ENCODE assay signal across 21 cellular contexts in the genomic region with DNA sequence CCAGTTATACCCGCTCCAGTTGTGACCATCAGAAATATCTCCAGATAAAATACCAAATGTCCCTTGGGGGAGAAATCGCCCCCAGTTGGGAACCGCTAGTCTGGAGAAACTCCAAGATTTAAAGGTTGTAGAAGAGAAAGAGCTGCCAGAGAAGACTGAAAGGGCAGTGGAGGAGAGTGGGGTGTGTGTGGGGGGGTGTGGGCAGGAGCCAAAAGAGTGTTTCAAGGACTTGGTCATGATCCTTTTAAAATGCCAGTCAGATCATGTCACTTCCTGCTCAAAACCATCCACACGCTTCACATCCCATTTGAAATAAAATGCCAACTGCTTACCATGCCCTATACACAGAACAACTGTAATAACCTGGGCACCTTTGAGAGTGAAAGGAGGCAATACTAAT. TPM values are rescaled to one million over a fixed set of nuclear protein-coding genes. Genes with fewer than 3 reads are reported as not detected.
DNase-seq lines count a peak whose midpoint lies in the region; ATAC-seq and TF ChIP-seq lines count a peak whose summit lies in the region.
"Had no signal": no experiment of that assay in that cellular context is flagged by ENCODE, and none has a peak within 500 bp of the region (broad histone marks: within the 10 kb centered on the region; RNA-seq: fewer than 3 reads in every experiment).

No MANE protein-coding gene starts in this region.

- H3K4me3 Mint-ChIP-seq in CD8-positive, alpha-beta T cell: no peak overlapping the region
- H3K4me3 Mint-ChIP-seq: activated naive CD8-positive, alpha-beta T cell; natural killer cell; T-helper 1 cell treated with Interleukin-12 subunit alpha and Interleukin-12 subunit beta and Interleukin-4 antibody, amounts not matched to agents 30 μg/mL and 1 μg/mL, for 36 hours had no signal

- H3K4me3 ChIP-seq in left ventricle myocardium inferior (no peak overlapping the region), uterus (no peak overlapping the region)
- no peak overlapping the region for H3K4me3 ChIP-seq in CD8-positive, alpha-beta T cell (ENCODE audit: low read depth, low read length)
- H3K4me3 ChIP-seq: upper lobe of left lung had no signal

- H3K27ac Mint-ChIP-seq in CD8-positive, alpha-beta T cell: no peak overlapping the region
- H3K27ac Mint-ChIP-seq: activated naive CD8-positive, alpha-beta T cell; natural killer cell; T-helper 1 cell treated with Interleukin-12 subunit alpha and Interleukin-12 subunit beta and Interleukin-4 antibody, amounts not matched to agents 30 μg/mL and 1 μg/mL, for 36 hours had no signal

- H3K27me3 Mint-ChIP-seq in CD8-positive, alpha-beta T cell (ENCODE audit: low read depth): peaks cover 13% of the 10 kb centered on the region

- H3K36me3 Mint-ChIP-seq in CD8-positive, alpha-beta T cell: no peaks in the 10 kb centered on the region
- H3K36me3 Mint-ChIP-seq: activated naive CD8-positive, alpha-beta T cell; natural killer cell had no signal

- H3K4me1 Mint-ChIP-seq in CD8-positive, alpha-beta T cell (ENCODE audit: low read depth): peaks cover 3% of the 10 kb centered on the region
- H3K4me1 Mint-ChIP-seq: natural killer cell had no signal

- no peaks in the 10 kb centered on the region for H3K9me3 Mint-ChIP-seq in CD8-positive, alpha-beta T cell
- H3K9me3 Mint-ChIP-seq: natural killer cell; T-helper 1 cell treated with Interleukin-12 subunit alpha and Interleukin-12 subunit beta and Interleukin-4 antibody, amounts not matched to agents 30 μg/mL and 1 μg/mL, for 36 hours had no signal

- peak overlapping the region; percentile 36 for H3K27ac ChIP-seq in left ventricle myocardium inferior (replicated peaks)
- peak overlapping the region in 1 of 2 donors; percentile 49 for H3K27ac ChIP-seq in uterus
- no peak overlapping the region for H3K27ac ChIP-seq in CD8-positive, alpha-beta T cell (ENCODE audit: low read depth, low read length)
- H3K27ac ChIP-seq: epithelial cell of prostate, upper lobe of left lung had no signal

- POLR2A ChIA-PET in CD8-positive, alpha-beta T cell (lab: Charles Lee): no interaction called here

- H3K27me3 ChIP-seq in left ventricle myocardium inferior (ENCODE audit: low read depth) (peaks cover 17% of the 10 kb centered on the region), uterus (no peaks in the 10 kb centered on the region)
- H3K27me3 ChIP-seq in CD8-positive, alpha-beta T cell (ENCODE audit: insufficient read depth, low read length): no peaks in the 10 kb centered on the region

- ATAC-seq in Right ventricle myocardium superior (ENCODE audit: poor library complexity): no peak
- no peak for ATAC-seq in CD8-positive, alpha-beta T cell
- ATAC-seq: natural killer cell had no signal

- intact Hi-C loops in left ventricle myocardium inferior (cut with micrococcal nuclease) (no loop called here), Right ventricle myocardium superior (cut with DNase I) (no loop called here), uterus (cut with DNase I; ENCODE audit: low total_unique reads) (no loop called here)
- intact Hi-C loops in CD8-positive, alpha-beta T cell (cut with DNase I, micrococcal nuclease): no loop called here

- H3K9me3 ChIP-seq in left ventricle myocardium inferior (replicated peaks) (no peaks in the 10 kb centered on the region), uterus (no peaks in the 10 kb centered on the region)
- H3K9me3 ChIP-seq in CD8-positive, alpha-beta T cell (ENCODE audit: low read length): no peaks in the 10 kb centered on the region
- H3K9me3 ChIP-seq: upper lobe of left lung had no signal

- CTCF ChIA-PET in CD8-positive, alpha-beta T cell (lab: Charles Lee): interaction anchor here (1.9 kb wide), 1 partner anchor 15 kb away, joined by 8 read pairs; no protein-coding TSS in a partner anchor

- no peak for TF ChIP-seq CTCF in left ventricle myocardium inferior (IDR thresholded peaks at IDR 0.05; ENCODE audit: borderline replicate concordance)
- no peak for TF ChIP-seq CTCF in uterus (IDR thresholded peaks at IDR 0.05)
- TF ChIP-seq CTCF in CD8-positive, alpha-beta T cell (IDR thresholded peaks at IDR 0.05): no peak

- H3K4me1 ChIP-seq in left ventricle myocardium inferior (peaks cover 59% of the 10 kb centered on the region), uterus (peaks cover 8 to 18% of the 10 kb centered on the region in 2 donors)
- H3K4me1 ChIP-seq in CD8-positive, alpha-beta T cell (ENCODE audit: insufficient read depth, low read length): peaks cover 3% of the 10 kb centered on the region

- DNase-seq in left ventricle myocardium inferior (no peak), Right ventricle myocardium superior (no peak), RPMI7951 (ENCODE audit: low read depth) (peak; percentile 63), fibroblast of peridontal ligament (ENCODE audit: extremely low read depth) (peak; percentile 43), uterus (peak; percentile 46 to 49), DMS79 (lab: John Stamatoyannopoulos, UW) (no peak)
- no peak for DNase-seq in activated CD4-positive, alpha-beta T cell treated with anti-CD3 and anti-CD28 coated beads for 4 hours
- DNase-seq in CD8-positive, alpha-beta T cell: no peak
- DNase-seq: 8988T; activated CD4-positive, alpha-beta T cell treated with anti-CD3 and anti-CD28 coated beads for 1 hour; cerebellar nuclear complex; COR-L47; natural killer cell; NCI-H1436; NCI-H510A treated with DMSO at 0.1 percent for 48 hours; stimulated activated CD4-positive, alpha-beta T cell treated with anti-CD3 and anti-CD28 coated beads, Interleukin-2, amount 100 ng/mL, for 48 hours; upper lobe of left lung had no signal

- no peak for TF ChIP-seq POLR2A in uterus (IDR thresholded peaks at IDR 0.05)

- no peaks in the 10 kb centered on the region for H3K36me3 ChIP-seq in left ventricle myocardium inferior
- no peaks in the 10 kb centered on the region for H3K36me3 ChIP-seq in uterus
- H3K36me3 ChIP-seq in CD8-positive, alpha-beta T cell (ENCODE audit: insufficient read depth, low read length): no peaks in the 10 kb centered on the region
- H3K36me3 ChIP-seq: upper lobe of left lung had no signal

RNA-seq across cellular contexts. Expression of a gene that starts 3.4 kb away (rescaled TPM):
- total RNA-seq in left ventricle myocardium inferior (21.2 TPM), Right ventricle myocardium superior (16.9 TPM), uterus (10 to 100 TPM in 2 of 4 donors, 1 to 10 TPM in 2; 9.4 to 64.0 (median 13.4) TPM)
- total RNA-seq in RPMI7951 (2014; rRNA removed; shearing (Covaris generic)): not detected in 2 replicates
- total RNA-seq in CD8-positive, alpha-beta T cell: not detected
- total RNA-seq: natural killer cell had no signal

RNA-seq across cellular contexts. Expression of a gene that starts 29.1 kb away (rescaled TPM):
- total RNA-seq in left ventricle myocardium inferior (26.8 TPM), Right ventricle myocardium superior (30.4 TPM), uterus (1 to 10 TPM in 2 of 4 donors, not detected in 2; 1.1 to 1.8 TPM)
- not detected in 2 replicates for total RNA-seq in RPMI7951 (2014; rRNA removed; shearing (Covaris generic))
- total RNA-seq in CD8-positive, alpha-beta T cell: under 1 TPM; 0.31 to 0.68 TPM
- total RNA-seq: lower leg skin, natural killer cell had no signal

RNA-seq across cellular contexts. Expression of a gene that starts 48.4 kb away (rescaled TPM):
- total RNA-seq in left ventricle myocardium inferior (0.88 TPM), Right ventricle myocardium superior (2.8 TPM), uterus (1 to 10 TPM in 1 of 4 donors, under 1 TPM in 1, not detected in 2; 0.24 to 3.9 TPM)
- total RNA-seq in RPMI7951 (2014; rRNA removed; shearing (Covaris generic)): 0.10 and 0.12 TPM in 2 replicates
- total RNA-seq in CD8-positive, alpha-beta T cell: 10 to 100 TPM; 12.1 to 12.8 TPM
- total RNA-seq: lower leg skin had no signal

Comparison
In these comparisons a context has a peak if more than half of its experiments do, and no peak if none do; other contexts are left out.
1. DNase-seq: peak in RPMI7951 (single experiment), fibroblast of peridontal ligament (single experiment) and uterus (2 of 2); none in left ventricle myocardium inferior (single experiment), Right ventricle myocardium superior (single experiment), activated CD4-positive, alpha-beta T cell treated with anti-CD3 and anti-CD28 coated beads for 4 hours (0 of 2), DMS79 (single experiment) and CD8-positive, alpha-beta T cell (0 of 7).
2. RNA of a gene that starts 3.4 kb away (total RNA-seq): 21.2 TPM in left ventricle myocardium inferior (single experiment), 16.9 TPM in Right ventricle myocardium superior (single experiment) and 9.4 to 64.0 TPM in uterus; not detected in CD8-positive, alpha-beta T cell and not detected in RPMI7951; every median in the first group is over 4 times any median in the second.